22 cellular contexts compared by ENCODE assay signal in genomic region chr2:195923889-195924288, GRCh38.
DNase-seq lines count a peak whose midpoint lies in the region; ATAC-seq, FAIRE-seq and TF ChIP-seq lines count a peak whose summit lies in the region.
"Had no signal": no experiment of that assay in that cellular context is flagged by ENCODE, and none has a peak within 500 bp of the region (broad histone marks: within the 10 kb centered on the region; RNA-seq: fewer than 3 reads in every experiment).

No MANE protein-coding gene starts in this region.

- BruUV-seq in GM12878 (replicated peaks; lab: Mats Ljungman, UMichigan) (no TSS peak), Caco-2 (replicated peaks; lab: Mats Ljungman, UMichigan) (no TSS peak)

- no peaks in the 10 kb centered on the region for H3K9me3 Mint-ChIP-seq in Caco-2 (ENCODE audit: unreplicated experiment)
- H3K9me3 Mint-ChIP-seq: CD4-positive, alpha-beta T cell; CD8-positive, alpha-beta T cell had no signal

- H3K4me1 ChIP-seq in DND-41 (ENCODE audit: insufficient read depth, low read length), result no peaks in the 10 kb centered on the region
- H3K4me1 ChIP-seq in GM12878 (ENCODE audit: control insufficient read depth, insufficient read depth, low read length), result no peaks in the 10 kb centered on the region
- no peaks in the 10 kb centered on the region for H3K4me1 ChIP-seq in Caco-2
- H3K4me1 ChIP-seq: A549; BLaER1 treated with 17β-estradiol and CSF1 and Interleukin-3, amounts not matched to agents 10 nM and 100 nM had no signal

- TF ChIP-seq RAD21 in GM12878 (IDR thresholded peaks at IDR 0.05; ENCODE audit: insufficient read depth, low read depth, low read length), result no peak

- H3K27me3 Mint-ChIP-seq in Caco-2 (ENCODE audit: insufficient read depth, unreplicated experiment), result no peaks in the 10 kb centered on the region
- H3K27me3 Mint-ChIP-seq: B cell; CD4-positive, alpha-beta T cell had no signal

- no peak for TF ChIP-seq POLR2A in GM12878 (IDR thresholded peaks at IDR 0.05; ENCODE audit: low read depth, low read length)

- WGBS in GM12878 (ENCODE audit: insufficient coverage, insufficient replicate concordance, low lambda C conversion rate, missing lambda C conversion rate), result 17% methylated on average over 1 of the region's 1 CpG

- TF ChIP-seq CTCF in DND-41 (IDR thresholded peaks at IDR 0.05; ENCODE audit: borderline replicate concordance, extremely low read depth, low read length, poor library complexity, severe bottlenecking), result no peak
- TF ChIP-seq CTCF in GM12878 (IDR thresholded peaks at IDR 0.05 in 2 of 3, conservative IDR thresholded peaks at IDR 0.05 in 1 of 3; ENCODE audit: control insufficient read depth in 2 of 3, extremely low read depth in 1 of 3, insufficient read depth in 1 of 3, low read depth in 3 of 3, low read length in 3 of 3), result no peak
- no peak for TF ChIP-seq CTCF in coronary artery (IDR thresholded peaks at IDR 0.05)
- no peak for TF ChIP-seq CTCF in Caco-2 (IDR thresholded peaks at IDR 0.05; ENCODE audit: insufficient read depth in 1 of 2, low read depth in 1 of 2, low read length in 1 of 2, severe bottlenecking in 1 of 2, unreplicated experiment in 1 of 2)

- H3K4me2 ChIP-seq in DND-41 (ENCODE audit: insufficient read depth, low read length), result no peak overlapping the region
- H3K4me2 ChIP-seq in GM12878 (ENCODE audit: control insufficient read depth, insufficient read depth), result no peak overlapping the region
- H3K4me2 ChIP-seq: A549; BLaER1 treated with 17β-estradiol and CSF1 and Interleukin-3, amounts not matched to agents 10 nM and 100 nM had no signal

- POLR2A ChIA-PET in HEK293T (lab: Yijun Ruan, JAX) (no interaction called here), GM12878 (lab: Charles Lee) (no interaction called here), Caco-2 (lab: Charles Lee) (no interaction called here)

- no peak for TF ChIP-seq EP300 in GM12878 (IDR thresholded peaks at IDR 0.05; ENCODE audit: borderline replicate concordance in 1 of 2, control insufficient read depth in 1 of 2, low read depth in 2 of 2, low read length in 2 of 2)

- no peak overlapping the region for H3K4me3 Mint-ChIP-seq in Caco-2 (ENCODE audit: unreplicated experiment)
- H3K4me3 Mint-ChIP-seq: B cell; CD4-positive, alpha-beta T cell; CD8-positive, alpha-beta T cell had no signal

- FAIRE-seq in GM12878 (lab: Jason Lieb, UNC), result no peak
- FAIRE-seq: A549, G401.6, GM18507, GM19239 had no signal

- in situ Hi-C loops in GM12878 (cut with MboI), result no loop called here

- no peak overlapping the region for H3K4me3 ChIP-seq in DND-41 (ENCODE audit: low read depth in 1 of 2, low read length in 2 of 2)
- H3K4me3 ChIP-seq in GM12878, result no peak overlapping the region
- no peak overlapping the region for H3K4me3 ChIP-seq in coronary artery
- H3K4me3 ChIP-seq in Caco-2 (ENCODE audit: low read depth, low read length), result no peak overlapping the region
- H3K4me3 ChIP-seq: A549; BLaER1 treated with 17β-estradiol and CSF1 and Interleukin-3, amounts not matched to agents 10 nM and 100 nM had no signal

- H3K9me3 ChIP-seq in DND-41 (ENCODE audit: insufficient read depth, low read length, severe bottlenecking) (no peaks in the 10 kb centered on the region), GM12878 (replicated peaks; ENCODE audit: control insufficient read depth, insufficient read depth, low read length) (no peaks in the 10 kb centered on the region), Caco-2 (no peaks in the 10 kb centered on the region)
- H3K9me3 ChIP-seq: A549 had no signal

- H3K27me3 ChIP-seq in DND-41 (ENCODE audit: insufficient read depth, low read length, poor library complexity), result no peaks in the 10 kb centered on the region
- H3K27me3 ChIP-seq in GM12878 (replicated peaks in 1 of 2; ENCODE audit: control insufficient read depth in 2 of 2, insufficient read depth in 2 of 2, low read length in 1 of 2), result no peaks in the 10 kb centered on the region
- H3K27me3 ChIP-seq in Caco-2 (replicated peaks; ENCODE audit: control insufficient read depth, insufficient read depth, low read length), result no peaks in the 10 kb centered on the region
- H3K27me3 ChIP-seq: BLaER1 treated with 17β-estradiol and CSF1 and Interleukin-3, amounts not matched to agents 10 nM and 100 nM had no signal

- DNase-seq in DND-41 (no peak), HEK293T (ENCODE audit: extremely low spot score) (no peak), GM12878 (ENCODE audit: low read depth, low spot score) (no peak), HPDE6-E6E7 (ENCODE audit: extremely low spot score) (no peak), coronary artery (ENCODE audit: low spot score) (no peak), Caco-2 (no peak)
- DNase-seq: AML-193; CD4-positive, alpha-beta T cell; CD8-positive, alpha-beta T cell; DMS 273 treated with DMSO at 0.1 percent for 48 hours; DMS153; DMS53; DMS79; GF-D8 had no signal

- H3K36me3 Mint-ChIP-seq in Caco-2 (ENCODE audit: insufficient read depth, unreplicated experiment), result no peaks in the 10 kb centered on the region
- H3K36me3 Mint-ChIP-seq: CD8-positive, alpha-beta T cell had no signal

- H3K27ac Mint-ChIP-seq in Caco-2 (ENCODE audit: unreplicated experiment), result no peak overlapping the region
- H3K27ac Mint-ChIP-seq: B cell; CD4-positive, alpha-beta T cell; CD8-positive, alpha-beta T cell had no signal

- no peak overlapping the region for H3K27ac ChIP-seq in DND-41 (ENCODE audit: low read length)
- no peak overlapping the region for H3K27ac ChIP-seq in GM12878 (ENCODE audit: control insufficient read depth, insufficient read depth)
- no peak overlapping the region for H3K27ac ChIP-seq in coronary artery
- H3K27ac ChIP-seq: 22Rv1; A549; BLaER1 treated with 17β-estradiol and CSF1 and Interleukin-3, amounts not matched to agents 10 nM and 100 nM; C4-2B had no signal

- CTCF ChIA-PET in HEK293T (lab: Yijun Ruan, JAX), result no interaction called here
- CTCF ChIA-PET in GM12878 (lab: Yijun Ruan, JAX), result no interaction called here
- CTCF ChIA-PET in Caco-2 (lab: Charles Lee), result no interaction called here

- H3K4me1 Mint-ChIP-seq in Caco-2 (ENCODE audit: low read depth, unreplicated experiment), result no peaks in the 10 kb centered on the region
- H3K4me1 Mint-ChIP-seq: B cell had no signal

- H3K9ac ChIP-seq in DND-41 (ENCODE audit: low read depth, low read length) (no peak overlapping the region), GM12878 (ENCODE audit: control insufficient read depth, insufficient read depth, low read length) (no peak overlapping the region)
- H3K9ac ChIP-seq: BLaER1 treated with 17β-estradiol and CSF1 and Interleukin-3, amounts not matched to agents 10 nM and 100 nM had no signal

- no peaks in the 10 kb centered on the region for H3K36me3 ChIP-seq in DND-41 (ENCODE audit: insufficient read depth, low read length)
- no peaks in the 10 kb centered on the region for H3K36me3 ChIP-seq in GM12878 (ENCODE audit: control insufficient read depth in 2 of 2, insufficient read depth in 2 of 2, low read length in 1 of 2)
- no peaks in the 10 kb centered on the region for H3K36me3 ChIP-seq in Caco-2 (ENCODE audit: control insufficient read depth, insufficient read depth, low read length)
- H3K36me3 ChIP-seq: BLaER1 treated with 17β-estradiol and CSF1 and Interleukin-3, amounts not matched to agents 10 nM and 100 nM had no signal

- intact Hi-C loops in GM12878 (cut with micrococcal nuclease; ENCODE audit: unreplicated experiment), result no loop called here
- intact Hi-C loops in Caco-2 (cut with micrococcal nuclease; ENCODE audit: unreplicated experiment), result no loop called here

- no peak overlapping the region for H2AFZ ChIP-seq in DND-41 (ENCODE audit: low read depth, low read length)
- no peak overlapping the region for H2AFZ ChIP-seq in GM12878 (ENCODE audit: control insufficient read depth, low read depth, low read length)

- RAD21 ChIA-PET in GM12878 (lab: Charles Lee; ENCODE audit: unreplicated experiment), result interaction anchor here (0.5 kb wide), 1 partner anchor 526 kb away, joined by 3 read pairs; no protein-coding TSS in a partner anchor

- ATAC-seq in DND-41 (ENCODE audit: insufficient read depth, low read depth) (peak; percentile 40; the same call in 1 of the 3 replicates), GM12878 (no peak; the same call in 2 of the 3 replicates)
- ATAC-seq: A549; CD8-positive, alpha-beta T cell had no signal

- H4K20me1 ChIP-seq in DND-41 (ENCODE audit: insufficient read depth, low read length) (no peaks in the 10 kb centered on the region), GM12878 (ENCODE audit: control insufficient read depth, insufficient read depth) (no peaks in the 10 kb centered on the region)
- H4K20me1 ChIP-seq: BLaER1 treated with 17β-estradiol and CSF1 and Interleukin-3, amounts not matched to agents 10 nM and 100 nM had no signal

- SMC1A ChIA-PET in GM12878 (lab: Charles Lee; ENCODE audit: uncharacterized antibody, unreplicated experiment), result interaction anchor here (0.5 kb wide), 1 partner anchor 18 kb away, joined by 3 read pairs; no protein-coding TSS in a partner anchor

- no peaks in the 10 kb centered on the region for H3K79me2 ChIP-seq in DND-41 (ENCODE audit: insufficient read depth, low read length)
- no peaks in the 10 kb centered on the region for H3K79me2 ChIP-seq in GM12878 (ENCODE audit: control insufficient read depth, insufficient read depth, low read length)

TF ChIP-seq in HEK293T, 16 proteins besides CTCF, POLR2A, EP300 and RAD21 (continues in another document):
- TF ChIP-seq PKNOX1 (IDR thresholded peaks at IDR 0.05) (peak; percentile 52), HDGF (IDR thresholded peaks at IDR 0.05; ENCODE audit: borderline replicate concordance) (no peak), BHLHE40 (IDR thresholded peaks at IDR 0.05; ENCODE audit: borderline replicate concordance) (no peak)

TF ChIP-seq in GM12878, 131 proteins besides CTCF, POLR2A, EP300 and RAD21:
- peak; percentile 66 for TF ChIP-seq PKNOX1 (IDR thresholded peaks at IDR 0.05)
- TF ChIP-seq, protein P1, sequence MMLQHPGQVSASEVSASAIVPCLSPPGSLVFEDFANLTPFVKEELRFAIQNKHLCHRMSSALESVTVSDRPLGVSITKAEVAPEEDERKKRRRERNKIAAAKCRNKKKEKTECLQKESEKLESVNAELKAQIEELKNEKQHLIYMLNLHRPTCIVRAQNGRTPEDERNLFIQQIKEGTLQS (IDR thresholded peaks at IDR 0.05; ENCODE audit: borderline replicate concordance, extremely low read depth, low read depth, low read length), result no peak
